ENCODE assay signal across 9 cellular contexts in genomic region chr2:96156926-96157648, GRCh38. TPM values are rescaled to one million over a fixed set of nuclear protein-coding genes. Genes with fewer than 3 reads are reported as not detected.
DNase-seq lines count a peak whose midpoint lies in the region; ATAC-seq and TF ChIP-seq lines count a peak whose summit lies in the region.
"Had no signal": no experiment of that assay in that cellular context is flagged by ENCODE, and none has a peak within 500 bp of the region (broad histone marks: within the 10 kb centered on the region; RNA-seq: fewer than 3 reads in every experiment).

No MANE protein-coding gene starts in this region.

- intact Hi-C loops in activated naive CD4-positive, alpha-beta T cell treated with anti-CD3 and anti-CD28 coated beads for 36 hours (cut with micrococcal nuclease): loop anchor here (1.0 kb wide), 3 partner anchors 7 to 109 kb away; partner anchors contain the start of gene CIAO1

- peaks cover 84% of the 10 kb centered on the region for H3K4me1 Mint-ChIP-seq in activated naive CD4-positive, alpha-beta T cell treated with anti-CD3 and anti-CD28 coated beads for 36 hours (ENCODE audit: low read depth)
- H3K4me1 Mint-ChIP-seq in stimulated activated naive CD8-positive, alpha-beta T cell treated with anti-CD3 and anti-CD28 coated beads, Interleukin-15, Interleukin-2, amounts not matched to agents 100 ng/mL and 50 ng/mL, for 24 hours (ENCODE audit: low read depth): peaks cover 91% of the 10 kb centered on the region

- CTCF ChIA-PET in activated naive CD4-positive, alpha-beta T cell treated with anti-CD3 and anti-CD28 coated beads for 36 hours (lab: Charles Lee): interaction anchor here (0.6 to 5.4 kb wide), 5 partner anchors 12 to 164 kb away, joined by 3 to 76 read pairs (median 6); partner anchors contain the start of gene DUSP2

- peak overlapping the region; percentile 95 for H3K27ac Mint-ChIP-seq in activated naive CD4-positive, alpha-beta T cell treated with anti-CD3 and anti-CD28 coated beads for 36 hours
- peak overlapping the region; percentile 91 for H3K27ac Mint-ChIP-seq in stimulated activated naive CD8-positive, alpha-beta T cell treated with anti-CD3 and anti-CD28 coated beads, Interleukin-15, Interleukin-2, amounts not matched to agents 100 ng/mL and 50 ng/mL, for 24 hours

- H3K4me3 ChIP-seq in WERI-Rb-1 (ENCODE audit: low read depth, low read length): no peak overlapping the region

- ATAC-seq in HG02798 (IDR thresholded peaks at IDR 0.05; ENCODE audit: poor library complexity, unreplicated experiment): peak; percentile 32
- no peak for ATAC-seq in foreskin keratinocyte

- H3K27me3 Mint-ChIP-seq in activated naive CD4-positive, alpha-beta T cell treated with anti-CD3 and anti-CD28 coated beads for 36 hours (ENCODE audit: low read depth): no peaks in the 10 kb centered on the region
- H3K27me3 Mint-ChIP-seq in stimulated activated naive CD8-positive, alpha-beta T cell treated with anti-CD3 and anti-CD28 coated beads, Interleukin-15, Interleukin-2, amounts not matched to agents 100 ng/mL and 50 ng/mL, for 24 hours: no peaks in the 10 kb centered on the region

- H3K27me3 ChIP-seq in WERI-Rb-1 (ENCODE audit: insufficient read depth, low read depth, severe bottlenecking) (no peaks in the 10 kb centered on the region), foreskin keratinocyte (peaks cover 37% of the 10 kb centered on the region)

- H3K36me3 ChIP-seq in WERI-Rb-1: no peaks in the 10 kb centered on the region

- H3K4me3 Mint-ChIP-seq in activated naive CD4-positive, alpha-beta T cell treated with anti-CD3 and anti-CD28 coated beads for 36 hours: peak overlapping the region; percentile 75
- H3K4me3 Mint-ChIP-seq in stimulated activated naive CD8-positive, alpha-beta T cell treated with anti-CD3 and anti-CD28 coated beads, Interleukin-15, Interleukin-2, amounts not matched to agents 100 ng/mL and 50 ng/mL, for 24 hours: peak overlapping the region; percentile 51

- DNase-seq in activated naive CD4-positive, alpha-beta T cell treated with anti-CD3 and anti-CD28 coated beads for 36 hours: peak; percentile 44
- no peak for DNase-seq in activated naive CD4-positive, alpha-beta T cell (lab: John Stamatoyannopoulos, UW)
- no peak for DNase-seq in WERI-Rb-1
- DNase-seq in NCI-H1105 (lab: John Stamatoyannopoulos, UW): no peak
- DNase-seq in NCI-H524 (lab: John Stamatoyannopoulos, UW): no peak
- no peak for DNase-seq in foreskin keratinocyte

- H3K36me3 Mint-ChIP-seq in activated naive CD4-positive, alpha-beta T cell treated with anti-CD3 and anti-CD28 coated beads for 36 hours (ENCODE audit: low read depth): peaks cover 4% of the 10 kb centered on the region
- peaks cover 8% of the 10 kb centered on the region for H3K36me3 Mint-ChIP-seq in stimulated activated naive CD8-positive, alpha-beta T cell treated with anti-CD3 and anti-CD28 coated beads, Interleukin-15, Interleukin-2, amounts not matched to agents 100 ng/mL and 50 ng/mL, for 24 hours (ENCODE audit: low read depth)

- H3K4me1 ChIP-seq in foreskin keratinocyte: no peaks in the 10 kb centered on the region

- peaks cover 9% of the 10 kb centered on the region for H3K9me3 Mint-ChIP-seq in activated naive CD4-positive, alpha-beta T cell treated with anti-CD3 and anti-CD28 coated beads for 36 hours
- peaks cover 6% of the 10 kb centered on the region for H3K9me3 Mint-ChIP-seq in stimulated activated naive CD8-positive, alpha-beta T cell treated with anti-CD3 and anti-CD28 coated beads, Interleukin-15, Interleukin-2, amounts not matched to agents 100 ng/mL and 50 ng/mL, for 24 hours

- TF ChIP-seq CTCF in WERI-Rb-1 (IDR thresholded peaks at IDR 0.05; ENCODE audit: low read depth, low read length): no peak
- no peak for TF ChIP-seq CTCF in foreskin keratinocyte (conservative IDR thresholded peaks at IDR 0.05)

- H3K9me3 ChIP-seq in WERI-Rb-1 (ENCODE audit: severe bottlenecking): no peaks in the 10 kb centered on the region

- H3K27ac ChIP-seq in WERI-Rb-1 (peak overlapping the region; percentile 94), foreskin keratinocyte (no peak overlapping the region)

RNA-seq across cellular contexts. Expression of gene DUSP2, which starts 11.8 kb away (rescaled TPM):
- 100 to 1,000 TPM; 429 to 463 TPM for total RNA-seq in activated naive CD4-positive, alpha-beta T cell treated with anti-CD3 and anti-CD28 coated beads for 36 hours
- 1.9 and 2.6 TPM in 2 replicates for total RNA-seq in foreskin keratinocyte
- 2.5 and 2.8 TPM in 2 replicates for polyA plus RNA-seq in foreskin keratinocyte

RNA-seq across cellular contexts. Expression of gene ASTL, which starts 18.8 kb away (rescaled TPM):
- 1 to 10 TPM; 2.5 to 2.6 TPM for total RNA-seq in activated naive CD4-positive, alpha-beta T cell treated with anti-CD3 and anti-CD28 coated beads for 36 hours
- not detected in 2 replicates for total RNA-seq in foreskin keratinocyte
- not detected in 2 replicates for polyA plus RNA-seq in foreskin keratinocyte
- polyA plus RNA-seq: neural cell had no signal

RNA-seq across cellular contexts. Expression of gene ADRA2B, which starts 40.7 kb away (rescaled TPM):
- under 1 TPM; 0.52 TPM for total RNA-seq in activated naive CD4-positive, alpha-beta T cell treated with anti-CD3 and anti-CD28 coated beads for 36 hours
- 0.03 and 0.04 TPM in 2 replicates for total RNA-seq in foreskin keratinocyte
- 0.01 and 0.04 TPM in 2 replicates for polyA plus RNA-seq in foreskin keratinocyte
- polyA plus RNA-seq: neural cell had no signal

RNA-seq across cellular contexts. Expression of gene STARD7, which starts 51.5 kb away (rescaled TPM):
- 10 to 100 TPM; 84.7 to 87.6 TPM for total RNA-seq in activated naive CD4-positive, alpha-beta T cell treated with anti-CD3 and anti-CD28 coated beads for 36 hours
- total RNA-seq in foreskin keratinocyte: 110 and 120 TPM in 2 replicates
- 48.3 and 62.2 TPM in 2 replicates for polyA plus RNA-seq in foreskin keratinocyte

Comparison
In these comparisons a context has a peak if more than half of its experiments do, and no peak if none do; other contexts are left out.
1. RNA of gene DUSP2, which starts 11.8 kb away (total RNA-seq): 429 to 463 TPM in activated naive CD4-positive, alpha-beta T cell treated with anti-CD3 and anti-CD28 coated beads for 36 hours; 1.9 to 2.6 TPM in foreskin keratinocyte; every median in the first group is over 100 times any median in the second.